In genomic region chr6:37058084-37058586, GRCh38 we compare ENCODE assay signal across 1 cellular context.
TF ChIP-seq lines count a peak whose summit lies in the region.

No MANE protein-coding gene starts in this region.

TF ChIP-seq in K562, 482 proteins besides CTCF, POLR2A, EP300 and RAD21 (continued from another document and continues in another):
- TF ChIP-seq CXXC5 (CRISPR knock-in tag; IDR thresholded peaks at IDR 0.05) (peak; percentile 43; the same call in 1 of the 2 replicates), ZNF57 (CRISPR knock-in tag; IDR thresholded peaks at IDR 0.05) (no peak), SAP30 (IDR thresholded peaks at IDR 0.05; ENCODE audit: borderline replicate concordance, insufficient read depth, low read depth, low read length, poor library complexity, severe bottlenecking) (peak; percentile 51), ZNF75A (CRISPR knock-in tag; IDR thresholded peaks at IDR 0.05) (no peak), TCF3 (CRISPR knock-in tag; IDR thresholded peaks at IDR 0.05) (peak; percentile 43), ARID3B (CRISPR knock-in tag; IDR thresholded peaks at IDR 0.05; ENCODE audit: borderline replicate concordance) (no peak), SNAPC5 (CRISPR knock-in tag; IDR thresholded peaks at IDR 0.05) (no peak), RREB1 (CRISPR knock-in tag; IDR thresholded peaks at IDR 0.05) (0 out of 2 replicates have a peak, but pooled peaks have one; percentile 45), BCOR (IDR thresholded peaks at IDR 0.05) (peak; percentile 45; the same call in 1 of the 2 replicates), MITF (IDR thresholded peaks at IDR 0.05) (no peak), NR2F6 (CRISPR knock-in tag; IDR thresholded peaks at IDR 0.05) (no peak), CC2D1A (IDR thresholded peaks at IDR 0.05) (0 out of 2 replicates have a peak, but pooled peaks have one; percentile 28), RB1 (IDR thresholded peaks at IDR 0.05; ENCODE audit: low read depth) (peak; percentile 36; the same call in 1 of the 2 replicates), ZNF23 (CRISPR knock-in tag; IDR thresholded peaks at IDR 0.05) (no peak), MTF1 (CRISPR knock-in tag; IDR thresholded peaks at IDR 0.05; ENCODE audit: borderline replicate concordance) (no peak), JUND (IDR thresholded peaks at IDR 0.05; ENCODE audit: borderline replicate concordance, low read depth, low read length) (no peak), JUND (tag; IDR thresholded peaks at IDR 0.05; ENCODE audit: borderline replicate concordance, low read depth, low read length) (peak; percentile 58; the same call in 1 of the 3 replicates), EHMT2 (IDR thresholded peaks at IDR 0.05) (peak; percentile 10; the same call in 1 of the 2 replicates), TFAP4 (CRISPR knock-in tag; IDR thresholded peaks at IDR 0.05; ENCODE audit: borderline replicate concordance) (peak; percentile 58), ATF1 (CRISPR knock-in tag; IDR thresholded peaks at IDR 0.05) (no peak), ATF1 (tag; IDR thresholded peaks at IDR 0.05) (0 out of 2 replicates have a peak, but pooled peaks have one; percentile 24), TEAD1 (CRISPR knock-in tag; IDR thresholded peaks at IDR 0.05) (peak in 1 of 2 experiments; percentile 49; a peak in 1 of 4 replicates), ARID2 (IDR thresholded peaks at IDR 0.05) (no peak), NRF1 (conservative IDR thresholded peaks at IDR 0.05 in 1 of 2, IDR thresholded peaks at IDR 0.05 in 1 of 2) (peak; percentile 18 to 39; a peak in 1 of 4 replicates), HDAC2 (IDR thresholded peaks at IDR 0.05) (peak; percentile 61; the same call in 1 of the 2 replicates), ZNF232 (CRISPR knock-in tag; IDR thresholded peaks at IDR 0.05) (no peak), CEBPB (tag; IDR thresholded peaks at IDR 0.05) (peak; percentile 80), JUN (IDR thresholded peaks at IDR 0.05; ENCODE audit: borderline replicate concordance, low read depth, low read length) (peak; percentile 51; the same call in 1 of the 2 replicates), JUN (CRISPR knock-in tag; IDR thresholded peaks at IDR 0.05; ENCODE audit: borderline replicate concordance) (no peak), CHD2 (IDR thresholded peaks at IDR 0.05; ENCODE audit: low read depth, low read length) (0 out of 2 replicates have a peak, but pooled peaks have one; percentile 4), ELK3 (CRISPR knock-in tag; IDR thresholded peaks at IDR 0.05) (no peak), ATF3 (IDR thresholded peaks at IDR 0.05) (peak; percentile 59), ATF3 (CRISPR knock-in tag; conservative IDR thresholded peaks at IDR 0.05) (no peak), ARID1B (IDR thresholded peaks at IDR 0.05) (peak; percentile 40), ZKSCAN8 (CRISPR knock-in tag; IDR thresholded peaks at IDR 0.05) (no peak), MBD1 (CRISPR knock-in tag; IDR thresholded peaks at IDR 0.05) (no peak), NR4A1 (CRISPR knock-in tag; IDR thresholded peaks at IDR 0.05) (0 out of 2 replicates have a peak, but pooled peaks have one; percentile 27), NR4A1 (tag; IDR thresholded peaks at IDR 0.05) (no peak), FOXK2 (conservative IDR thresholded peaks at IDR 0.05 in 1 of 2, IDR thresholded peaks at IDR 0.05 in 1 of 2; ENCODE audit: low read depth in 2 of 2) (peak; percentile 46 to 59; a peak in 2 of 4 replicates), DMBX1 (CRISPR knock-in tag; IDR thresholded peaks at IDR 0.05; ENCODE audit: borderline replicate concordance) (peak; percentile 56; the same call in 1 of the 2 replicates), DPF2 (IDR thresholded peaks at IDR 0.05) (peak; percentile 45; the same call in 1 of the 2 replicates), MAX (CRISPR knock-in tag; IDR thresholded peaks at IDR 0.05) (peak; percentile 51; the same call in 1 of the 2 replicates), PREB (CRISPR knock-in tag; IDR thresholded peaks at IDR 0.05) (no peak), TAL1 (IDR thresholded peaks at IDR 0.05) (peak; percentile 12; the same call in 1 of the 2 replicates), TOE1 (IDR thresholded peaks at IDR 0.05; ENCODE audit: borderline replicate concordance) (no peak), TOE1 (CRISPR knock-in tag; IDR thresholded peaks at IDR 0.05; ENCODE audit: borderline replicate concordance, low read depth) (no peak), ZNF146 (CRISPR knock-in tag; IDR thresholded peaks at IDR 0.05; ENCODE audit: unreplicated experiment) (no peak), THAP12 (CRISPR knock-in tag; IDR thresholded peaks at IDR 0.05) (0 out of 2 replicates have a peak, but pooled peaks have one; percentile 20), BHLHE40 (IDR thresholded peaks at IDR 0.05; ENCODE audit: low read length) (0 out of 2 replicates have a peak, but pooled peaks have one; percentile 18), RCOR1 (IDR thresholded peaks at IDR 0.05; ENCODE audit: borderline replicate concordance in 1 of 2, low read depth in 2 of 2, low read length in 2 of 2) (peak in 1 of 2 experiments; percentile 55; a peak in 1 of 4 replicates)
